In the genomic region with DNA sequence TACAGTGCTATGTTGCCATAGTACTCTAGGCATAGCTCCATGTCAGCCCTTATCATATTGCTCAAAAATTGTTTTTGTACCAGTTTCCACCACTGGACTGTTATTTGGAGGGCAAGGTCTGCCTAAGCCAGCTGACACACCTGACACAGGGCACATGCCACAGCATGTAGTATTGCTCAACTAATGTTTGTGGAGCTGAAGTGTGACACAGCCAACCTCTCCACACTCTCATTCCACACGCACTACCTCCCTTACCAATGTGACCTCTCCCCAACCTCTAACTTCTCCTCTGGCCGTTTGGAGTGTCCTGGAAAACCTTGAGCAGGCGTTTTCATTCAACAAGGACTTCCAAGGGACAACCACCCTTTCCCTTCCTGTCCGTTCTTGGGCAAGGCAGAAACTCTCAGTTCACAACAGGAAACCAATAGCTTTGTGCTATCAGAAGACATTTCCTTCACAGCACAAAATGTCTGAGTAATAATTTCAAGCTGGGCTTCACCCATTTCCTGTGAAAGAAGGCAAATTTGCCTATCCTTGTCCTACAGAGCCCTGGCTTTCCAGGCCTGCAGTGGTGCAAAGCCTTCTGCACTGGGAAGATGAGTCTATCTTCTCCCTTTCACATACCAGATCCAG, we compare ENCODE assay signal across 1 cellular context.
TF ChIP-seq lines count a peak whose summit lies in the region.

No MANE protein-coding gene starts in this region.

TF ChIP-seq in IMR-90, 13 proteins besides CTCF, POLR2A, EP300 and RAD21 (continued from another document):
- TF ChIP-seq USF2 (IDR thresholded peaks at IDR 0.05; ENCODE audit: low read depth, low read length) (no peak), NFE2L2 (IDR thresholded peaks at IDR 0.05; ENCODE audit: low read depth, low read length) (no peak), RFX5 (IDR thresholded peaks at IDR 0.05; ENCODE audit: low read depth, low read length) (no peak), FOS (IDR thresholded peaks at IDR 0.05; ENCODE audit: low read depth, low read length) (no peak), BHLHE40 (IDR thresholded peaks at IDR 0.05; ENCODE audit: low read depth, low read length) (no peak)
